ENCODE assay signal across 9 cellular contexts in the genomic region with DNA sequence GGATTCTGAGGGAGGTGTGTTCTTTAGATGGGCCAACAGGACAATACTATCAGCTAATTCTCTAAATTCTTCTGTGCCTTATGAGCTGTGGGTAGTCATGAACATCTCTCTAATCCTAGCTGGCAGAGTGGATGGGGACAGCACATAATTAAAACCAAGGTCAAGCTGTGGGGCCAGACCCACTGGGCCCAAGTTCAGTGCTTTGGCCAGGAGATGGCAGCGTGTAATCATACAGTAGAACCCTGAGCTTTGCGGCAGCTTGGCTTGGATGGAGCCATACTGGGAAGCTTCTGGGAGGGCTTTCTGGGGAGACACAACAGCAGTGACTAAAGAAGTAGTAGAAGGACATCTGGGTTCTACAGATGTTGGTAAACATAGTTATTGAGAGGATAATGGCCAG.
DNase-seq lines count a peak whose midpoint lies in the region; ATAC-seq, FAIRE-seq and TF ChIP-seq lines count a peak whose summit lies in the region.
"Had no signal": no experiment of that assay in that cellular context is flagged by ENCODE, and none has a peak within 500 bp of the region (broad histone marks: within the 10 kb centered on the region; RNA-seq: fewer than 3 reads in every experiment).

No MANE protein-coding gene starts in this region.

- intact Hi-C loops in HepG2 (cut with micrococcal nuclease; ENCODE audit: unreplicated experiment) = no loop called here

- no peaks in the 10 kb centered on the region for H3K4me1 ChIP-seq in HepG2 (ENCODE audit: insufficient read depth, low read length)

- no peaks in the 10 kb centered on the region for H3K27me3 ChIP-seq in HepG2 (ENCODE audit: control insufficient read depth in 1 of 2, insufficient read depth in 2 of 2, low read length in 2 of 2)

- BruUV-seq in HepG2 (replicated peaks; lab: Mats Ljungman, UMichigan) = no TSS peak

- ATAC-seq in HepG2 (peak; percentile 32; the same call in 2 of the 3 replicates), GM19467 (IDR thresholded peaks at IDR 0.05; ENCODE audit: unreplicated experiment) (no peak), HG02623 (IDR thresholded peaks at IDR 0.05; ENCODE audit: unreplicated experiment) (no peak)

- no peak overlapping the region for H3K4me2 ChIP-seq in HepG2 (ENCODE audit: low read depth, low read length)

- TF ChIP-seq EP300 in HepG2 (IDR thresholded peaks at IDR 0.05; ENCODE audit: low read depth in 2 of 2, low read length in 2 of 2) (no peak), HepG2 (CRISPR knock-in tag; IDR thresholded peaks at IDR 0.05; ENCODE audit: borderline replicate concordance) (no peak)

- no peak for FAIRE-seq in HepG2 (lab: Jason Lieb, UNC)
- no peak for FAIRE-seq in HTR-8/SVneo (lab: Jason Lieb, UNC)
- FAIRE-seq: TTC549 had no signal

- TF ChIP-seq POLR2A in HepG2 (IDR thresholded peaks at IDR 0.05; ENCODE audit: insufficient read depth in 1 of 2, low read depth in 2 of 2, low read length in 2 of 2) = no peak

- in situ Hi-C loops in ACHN (cut with HindIII; ENCODE audit: low pct_ligation_motif_present, low pct_unique_long_range_greater_than_20kb, low sequenced_read_pairs) = no loop called here
- in situ Hi-C loops in GM13976 (cut with MboI; ENCODE audit: low sequenced_read_pairs, unreplicated experiment) = no loop called here
- in situ Hi-C loops in HepG2 (cut with HindIII; ENCODE audit: extremely low pct_ligation_motif_present, low pct_unique_long_range_greater_than_20kb) = no loop called here

- TF ChIP-seq RAD21 in HepG2 (CRISPR knock-in tag; IDR thresholded peaks at IDR 0.05) = no peak

- H3K79me2 ChIP-seq in HepG2 (ENCODE audit: insufficient read depth, low read length) = no peaks in the 10 kb centered on the region

- H2AFZ ChIP-seq in HepG2 (ENCODE audit: low read length) = no peak overlapping the region

- DNase-seq in ACHN = peak; percentile 37
- peak; percentile 27 for DNase-seq in GM13976 (ENCODE audit: low spot score)
- DNase-seq in HepG2 (ENCODE audit: low spot score) = no peak
- no peak for DNase-seq in amniotic stem cell (lab: John Stamatoyannopoulos, UW)
- no peak for DNase-seq in HTR-8/SVneo (ENCODE audit: insufficient read length, low spot score)

- TF ChIP-seq CTCF in GM13976 (IDR thresholded peaks at IDR 0.05; ENCODE audit: borderline replicate concordance, control extremely low read depth, extremely low read depth, insufficient read depth, missing control alignments) = peak; percentile 29
- TF ChIP-seq CTCF in VCaP (conservative IDR thresholded peaks at IDR 0.05) = peak; percentile 81
- TF ChIP-seq CTCF in HepG2 (CRISPR knock-in tag; IDR thresholded peaks at IDR 0.05) = peak; percentile 20; the same call in 1 of the 2 replicates

- peaks cover 12% of the 10 kb centered on the region; the same call in 1 of the 2 replicates for H3K9me3 ChIP-seq in HepG2 (ENCODE audit: low read length)

- no peak overlapping the region for H3K27ac ChIP-seq in VCaP
- no peak overlapping the region for H3K27ac ChIP-seq in HepG2 (ENCODE audit: extremely low read length, insufficient read depth, low read length)

- POLR2A ChIA-PET in HepG2 (lab: Yijun Ruan, JAX) = no interaction called here

- no peak overlapping the region for H3K9ac ChIP-seq in HepG2 (ENCODE audit: insufficient read depth, low read depth, low read length)

- H4K20me1 ChIP-seq in HepG2 (ENCODE audit: insufficient read depth, low read length) = no peaks in the 10 kb centered on the region

- no peaks in the 10 kb centered on the region for H3K36me3 ChIP-seq in HepG2 (replicated peaks in 1 of 2; ENCODE audit: control insufficient read depth in 1 of 2, insufficient read depth in 2 of 2, low read length in 2 of 2)

- no peak overlapping the region for H3K4me3 ChIP-seq in HepG2 (replicated peaks in 1 of 3; ENCODE audit: insufficient read depth in 1 of 3, low read depth in 2 of 3, low read length in 3 of 3)

- CTCF ChIA-PET in HepG2 (lab: Yijun Ruan, JAX; ENCODE audit: low intra/inter-chr PET ratio, low total read pairs) = no interaction called here

- WGBS in HepG2 (ENCODE audit: low lambda C conversion rate) = 17% methylated on average over 2 of the region's 2 CpGs

TF ChIP-seq in HepG2, 621 proteins besides CTCF, POLR2A, EP300 and RAD21:
- TF ChIP-seq STAG1 (CRISPR knock-in tag; IDR thresholded peaks at IDR 0.05) = peak; percentile 22; the same call in 1 of the 2 replicates
- TF ChIP-seq ZNF547 (CRISPR knock-in tag; IDR thresholded peaks at IDR 0.05) = no peak

Comparison
In these comparisons a context has a peak if more than half of its experiments do, and no peak if none do; other contexts are left out.
1. DNase-seq: peak in ACHN (single experiment) and GM13976 (single experiment); none in HepG2 (single experiment), amniotic stem cell (single experiment) and HTR-8/SVneo (single experiment).
2. CTCF ChIP-seq: peak in every context shown above with its lines; median percentile 81 in VCaP; 29 in GM13976; 20 in HepG2.